ENCODE assay signal across 11 cellular contexts in the genomic region with DNA sequence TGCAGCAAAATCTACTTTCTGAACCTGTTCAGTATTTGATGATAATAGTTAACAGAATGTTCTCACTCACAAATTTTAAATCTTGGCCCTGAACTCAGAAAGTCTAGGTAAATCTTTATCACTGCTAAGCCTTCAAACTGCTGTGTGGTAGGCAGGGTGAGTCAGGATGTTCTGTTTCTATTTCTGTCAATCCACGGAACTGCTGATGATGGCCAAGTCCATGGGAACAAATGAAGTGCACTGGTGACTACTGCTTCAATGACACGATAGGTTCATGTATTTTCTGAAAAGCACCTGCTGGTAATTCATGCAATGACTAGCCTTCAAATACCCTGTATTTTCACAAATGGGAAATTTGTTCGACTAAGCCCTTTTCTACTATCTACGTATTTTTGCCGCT. TPM values are rescaled to one million over a fixed set of nuclear protein-coding genes. Genes with fewer than 3 reads are reported as not detected.
A peak's percentile ranks its signal among the peaks of the same experiment; 100 is the strongest.
DNase-seq lines count a peak whose midpoint lies in the region; ATAC-seq and TF ChIP-seq lines count a peak whose summit lies in the region.
"Had no signal": no experiment of that assay in that cellular context is flagged by ENCODE, and none has a peak within 500 bp of the region (broad histone marks: within the 10 kb centered on the region; RNA-seq: fewer than 3 reads in every experiment).

No MANE protein-coding gene starts in this region.

- H3K36me3 Mint-ChIP-seq in MCF 10A (ENCODE audit: insufficient read depth, unreplicated experiment): peaks cover 27% of the 10 kb centered on the region
- H3K36me3 Mint-ChIP-seq in stimulated activated effector memory CD8-positive, alpha-beta T cell treated with anti-CD3 and anti-CD28 coated beads, Interleukin-12 subunit alpha, Interleukin-12 subunit beta, amount 100 ng/mL, for 72 hours: peaks cover 26% of the 10 kb centered on the region

- H3K27ac Mint-ChIP-seq in MCF 10A (ENCODE audit: low read depth, unreplicated experiment): peak overlapping the region; percentile 87
- peak overlapping the region; percentile 93 for H3K27ac Mint-ChIP-seq in stimulated activated effector memory CD8-positive, alpha-beta T cell treated with anti-CD3 and anti-CD28 coated beads, Interleukin-12 subunit alpha, Interleukin-12 subunit beta, amount 100 ng/mL, for 72 hours
- H3K27ac Mint-ChIP-seq: nephron had no signal

- TF ChIP-seq CTCF in MCF 10A (IDR thresholded peaks at IDR 0.05; ENCODE audit: unreplicated experiment) (no peak), breast epithelium (IDR thresholded peaks at IDR 0.05) (no peak), epithelial cell of proximal tubule (conservative IDR thresholded peaks at IDR 0.05; ENCODE audit: low read depth, low read length) (peak; percentile 14)

- no peak overlapping the region for H3K27ac ChIP-seq in breast epithelium

- no peaks in the 10 kb centered on the region for H3K9me3 Mint-ChIP-seq in MCF 10A (ENCODE audit: unreplicated experiment)
- H3K9me3 Mint-ChIP-seq in stimulated activated effector memory CD8-positive, alpha-beta T cell treated with anti-CD3 and anti-CD28 coated beads, Interleukin-12 subunit alpha, Interleukin-12 subunit beta, amount 100 ng/mL, for 72 hours: no peaks in the 10 kb centered on the region
- H3K9me3 Mint-ChIP-seq: nephron had no signal

- no peaks in the 10 kb centered on the region for H3K9me3 ChIP-seq in breast epithelium
- H3K9me3 ChIP-seq: esophagus squamous epithelium had no signal

- CTCF ChIA-PET in MCF 10A (lab: Yijun Ruan, JAX): interaction anchor here (1.1 to 7.5 kb wide), 3 partner anchors 13 to 192 kb away, joined by 4 to 58 read pairs (median 5); partner anchors contain the start of gene RNU4ATAC

- DNase-seq in MCF 10A (ENCODE audit: unreplicated experiment): peak; percentile 72
- no peak for DNase-seq in breast epithelium (ENCODE audit: low spot score in 2 of 2)
- DNase-seq in RPMI7951 (ENCODE audit: low read depth): peak; percentile 62
- peak; percentile 85 for DNase-seq in epithelial cell of proximal tubule (ENCODE audit: low read depth)
- DNase-seq in stimulated activated effector memory CD8-positive, alpha-beta T cell treated with anti-CD3 and anti-CD28 coated beads, Interleukin-12 subunit alpha, Interleukin-12 subunit beta, amount 100 ng/mL, for 72 hours (ENCODE audit: low spot score in 2 of 2): no peak
- no peak for DNase-seq in KBM-7
- no peak for DNase-seq in HUDEP-2 (lab: John Stamatoyannopoulos, UW; ENCODE audit: unreplicated experiment in 76 of 76)
- no peak for DNase-seq in GOT3 (lab: John Stamatoyannopoulos, UW)
- DNase-seq: esophagus squamous epithelium, SHP77 had no signal

- TSS peak; percentile 98 for BruUV-seq in MCF 10A (replicated peaks; lab: Mats Ljungman, UMichigan)

- H3K4me3 ChIP-seq in breast epithelium (no peak overlapping the region), epithelial cell of proximal tubule (ENCODE audit: low read depth, low read length) (no peak overlapping the region)
- H3K4me3 ChIP-seq: esophagus squamous epithelium had no signal

- intact Hi-C loops in MCF 10A (cut with micrococcal nuclease): loop anchor here (1.0 kb wide), 3 partner anchors 33 to 359 kb away; partner anchors contain the start of gene TSN
- intact Hi-C loops in breast epithelium (cut with DNase I; ENCODE audit: low total_unique reads): no loop called here

- H3K4me1 Mint-ChIP-seq in MCF 10A (ENCODE audit: insufficient read depth, unreplicated experiment): peaks cover 13% of the 10 kb centered on the region
- peaks cover 23% of the 10 kb centered on the region for H3K4me1 Mint-ChIP-seq in stimulated activated effector memory CD8-positive, alpha-beta T cell treated with anti-CD3 and anti-CD28 coated beads, Interleukin-12 subunit alpha, Interleukin-12 subunit beta, amount 100 ng/mL, for 72 hours
- H3K4me1 Mint-ChIP-seq: nephron had no signal

- no peaks in the 10 kb centered on the region for H3K36me3 ChIP-seq in breast epithelium

- in situ Hi-C loops in KBM-7 (cut with MboI; ENCODE audit: low pct_unique_long_range_greater_than_20kb, low sequenced_read_pairs): loop anchor here (25.0 kb wide), 1 partner anchor 585 kb away; no protein-coding TSS in a partner anchor

- H3K27me3 ChIP-seq in breast epithelium: no peaks in the 10 kb centered on the region
- H3K27me3 ChIP-seq: esophagus squamous epithelium had no signal

- peak overlapping the region; percentile 60 for H3K4me3 Mint-ChIP-seq in MCF 10A (ENCODE audit: unreplicated experiment)
- H3K4me3 Mint-ChIP-seq in stimulated activated effector memory CD8-positive, alpha-beta T cell treated with anti-CD3 and anti-CD28 coated beads, Interleukin-12 subunit alpha, Interleukin-12 subunit beta, amount 100 ng/mL, for 72 hours: peak overlapping the region; percentile 38
- H3K4me3 Mint-ChIP-seq: nephron had no signal

- TF ChIP-seq POLR2A in breast epithelium (IDR thresholded peaks at IDR 0.05): no peak

- ATAC-seq in stimulated activated effector memory CD8-positive, alpha-beta T cell treated with anti-CD3 and anti-CD28 coated beads, Interleukin-12 subunit alpha, Interleukin-12 subunit beta, amount 100 ng/mL, for 72 hours: peak; percentile 99

- POLR2A ChIA-PET in MCF 10A (lab: Yijun Ruan, JAX): interaction anchor here (0.6 to 2.9 kb wide), 14 partner anchors 14 to 218 kb away, joined by 3 to 43 read pairs (median 8); partner anchors contain the start of genes CLASP1, NIFK, RNU4ATAC and TSN

- H3K27me3 Mint-ChIP-seq in MCF 10A (ENCODE audit: insufficient read depth, unreplicated experiment): no peaks in the 10 kb centered on the region

- H3K4me1 ChIP-seq in breast epithelium: no peaks in the 10 kb centered on the region

RNA-seq across cellular contexts. Expression of gene NIFK, which starts 14.2 kb away (rescaled TPM):
- total RNA-seq in MCF 10A (2022): 111 and 171 TPM in 2 replicates
- total RNA-seq in breast epithelium: 10 to 100 TPM; 33.9 to 45.6 (median 39.1) TPM
- 39.0 and 58.4 TPM in 2 replicates for total RNA-seq in RPMI7951 (2014; rRNA removed; shearing (Covaris generic))
- 60.8 and 116 TPM in 2 replicates for total RNA-seq in epithelial cell of proximal tubule

RNA-seq across cellular contexts. Expression of gene TSN, which starts 33.0 kb away (rescaled TPM):
- total RNA-seq in MCF 10A (2022) (60.7 and 78.2 TPM in 2 replicates), breast epithelium (10 to 100 TPM; 35.1 to 55.8 (median 42.7) TPM), epithelial cell of proximal tubule (60.1 and 66.5 TPM in 2 replicates)
- total RNA-seq in RPMI7951 (2014; rRNA removed; shearing (Covaris generic)): 75.6 and 77.5 TPM in 2 replicates

Comparison
In these comparisons a context has a peak if more than half of its experiments do, and no peak if none do; other contexts are left out.
1. DNase-seq: peak in MCF 10A (single experiment), RPMI7951 (single experiment) and epithelial cell of proximal tubule (single experiment); none in breast epithelium (0 of 2), stimulated activated effector memory CD8-positive, alpha-beta T cell treated with anti-CD3 and anti-CD28 coated beads, Interleukin-12 subunit alpha, Interleukin-12 subunit beta, amount 100 ng/mL, for 72 hours (0 of 2), KBM-7 (single experiment), HUDEP-2 (0 of 76) and GOT3 (single experiment).